ENCODE assay signal across 1 cellular context in genomic region chr2:105125920-105126319, GRCh38.
TF ChIP-seq lines count a peak whose summit lies in the region.

No MANE protein-coding gene starts in this region.

TF ChIP-seq in K562, 482 proteins besides CTCF, POLR2A, EP300 and RAD21 (continued from another document):
- TF ChIP-seq, protein P1, sequence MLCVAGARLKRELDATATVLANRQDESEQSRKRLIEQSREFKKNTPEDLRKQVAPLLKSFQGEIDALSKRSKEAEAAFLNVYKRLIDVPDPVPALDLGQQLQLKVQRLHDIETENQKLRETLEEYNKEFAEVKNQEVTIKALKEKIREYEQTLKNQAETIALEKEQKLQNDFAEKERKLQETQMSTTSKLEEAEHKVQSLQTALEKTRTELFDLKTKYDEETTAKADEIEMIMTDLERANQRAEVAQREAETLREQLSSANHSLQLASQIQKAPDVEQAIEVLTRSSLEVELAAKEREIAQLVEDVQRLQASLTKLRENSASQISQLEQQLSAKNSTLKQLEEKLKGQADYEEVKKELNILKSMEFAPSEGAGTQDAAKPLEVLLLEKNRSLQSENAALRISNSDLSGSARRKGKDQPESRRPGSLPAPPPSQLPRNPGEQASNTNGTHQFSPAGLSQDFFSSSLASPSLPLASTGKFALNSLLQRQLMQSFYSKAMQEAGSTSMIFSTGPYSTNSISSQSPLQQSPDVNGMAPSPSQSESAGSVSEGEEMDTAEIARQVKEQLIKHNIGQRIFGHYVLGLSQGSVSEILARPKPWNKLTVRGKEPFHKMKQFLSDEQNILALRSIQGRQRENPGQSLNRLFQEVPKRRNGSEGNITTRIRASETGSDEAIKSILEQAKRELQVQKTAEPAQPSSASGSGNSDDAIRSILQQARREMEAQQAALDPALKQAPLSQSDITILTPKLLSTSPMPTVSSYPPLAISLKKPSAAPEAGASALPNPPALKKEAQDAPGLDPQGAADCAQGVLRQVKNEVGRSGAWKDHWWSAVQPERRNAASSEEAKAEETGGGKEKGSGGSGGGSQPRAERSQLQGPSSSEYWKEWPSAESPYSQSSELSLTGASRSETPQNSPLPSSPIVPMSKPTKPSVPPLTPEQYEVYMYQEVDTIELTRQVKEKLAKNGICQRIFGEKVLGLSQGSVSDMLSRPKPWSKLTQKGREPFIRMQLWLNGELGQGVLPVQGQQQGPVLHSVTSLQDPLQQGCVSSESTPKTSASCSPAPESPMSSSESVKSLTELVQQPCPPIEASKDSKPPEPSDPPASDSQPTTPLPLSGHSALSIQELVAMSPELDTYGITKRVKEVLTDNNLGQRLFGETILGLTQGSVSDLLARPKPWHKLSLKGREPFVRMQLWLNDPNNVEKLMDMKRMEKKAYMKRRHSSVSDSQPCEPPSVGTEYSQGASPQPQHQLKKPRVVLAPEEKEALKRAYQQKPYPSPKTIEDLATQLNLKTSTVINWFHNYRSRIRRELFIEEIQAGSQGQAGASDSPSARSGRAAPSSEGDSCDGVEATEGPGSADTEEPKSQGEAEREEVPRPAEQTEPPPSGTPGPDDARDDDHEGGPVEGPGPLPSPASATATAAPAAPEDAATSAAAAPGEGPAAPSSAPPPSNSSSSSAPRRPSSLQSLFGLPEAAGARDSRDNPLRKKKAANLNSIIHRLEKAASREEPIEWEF (CRISPR knock-in tag; IDR thresholded peaks at IDR 0.05) = no peak
- TF ChIP-seq MAFF (IDR thresholded peaks at IDR 0.05; ENCODE audit: low read length) (no peak), ILK (tag; IDR thresholded peaks at IDR 0.05; ENCODE audit: borderline replicate concordance, low read depth) (no peak), ZNF507 (tag; conservative IDR thresholded peaks at IDR 0.05) (no peak), CSDE1 (IDR thresholded peaks at IDR 0.05) (no peak), ELK1 (CRISPR knock-in tag; IDR thresholded peaks at IDR 0.05) (no peak), BRD9 (IDR thresholded peaks at IDR 0.05; ENCODE audit: low read depth, partially characterized antibody) (no peak)
- TF ChIP-seq, protein P2, sequence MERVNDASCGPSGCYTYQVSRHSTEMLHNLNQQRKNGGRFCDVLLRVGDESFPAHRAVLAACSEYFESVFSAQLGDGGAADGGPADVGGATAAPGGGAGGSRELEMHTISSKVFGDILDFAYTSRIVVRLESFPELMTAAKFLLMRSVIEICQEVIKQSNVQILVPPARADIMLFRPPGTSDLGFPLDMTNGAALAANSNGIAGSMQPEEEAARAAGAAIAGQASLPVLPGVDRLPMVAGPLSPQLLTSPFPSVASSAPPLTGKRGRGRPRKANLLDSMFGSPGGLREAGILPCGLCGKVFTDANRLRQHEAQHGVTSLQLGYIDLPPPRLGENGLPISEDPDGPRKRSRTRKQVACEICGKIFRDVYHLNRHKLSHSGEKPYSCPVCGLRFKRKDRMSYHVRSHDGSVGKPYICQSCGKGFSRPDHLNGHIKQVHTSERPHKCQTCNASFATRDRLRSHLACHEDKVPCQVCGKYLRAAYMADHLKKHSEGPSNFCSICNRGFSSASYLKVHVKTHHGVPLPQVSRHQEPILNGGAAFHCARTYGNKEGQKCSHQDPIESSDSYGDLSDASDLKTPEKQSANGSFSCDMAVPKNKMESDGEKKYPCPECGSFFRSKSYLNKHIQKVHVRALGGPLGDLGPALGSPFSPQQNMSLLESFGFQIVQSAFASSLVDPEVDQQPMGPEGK (CRISPR knock-in tag; IDR thresholded peaks at IDR 0.05; ENCODE audit: borderline replicate concordance) = no peak
